13 cellular contexts compared by ENCODE assay signal in genomic region chr3:112497897-112498548, GRCh38. TPM values are rescaled to one million over a fixed set of nuclear protein-coding genes. Genes with fewer than 3 reads are reported as not detected.
DNase-seq lines count a peak whose midpoint lies in the region; ATAC-seq and TF ChIP-seq lines count a peak whose summit lies in the region.
"Had no signal": no experiment of that assay in that cellular context is flagged by ENCODE, and none has a peak within 500 bp of the region (broad histone marks: within the 10 kb centered on the region; RNA-seq: fewer than 3 reads in every experiment).

No MANE protein-coding gene starts in this region.

- TF ChIP-seq CTCF in CD14-positive monocyte (IDR thresholded peaks at IDR 0.05): no peak

- H3K27me3 Mint-ChIP-seq in activated T-cell treated with anti-CD3 and anti-CD28 coated beads, Interleukin-2, amount 50 U/mL, for 72 hours (ENCODE audit: low read depth): no peaks in the 10 kb centered on the region
- no peaks in the 10 kb centered on the region for H3K27me3 Mint-ChIP-seq in activated T-helper 17 cell treated with anti-CD3 and anti-CD28 coated beads, Interleukin-2, amount 50 U/mL, for 72 hours
- H3K27me3 Mint-ChIP-seq in stimulated activated memory B cell treated with anti-CD40 and anti-IgM and Interleukin-4, amounts not matched to agents 10 μg/mL and 1 μg/mL and 100 μg/mL, for 72 hours: no peaks in the 10 kb centered on the region
- no peaks in the 10 kb centered on the region for H3K27me3 Mint-ChIP-seq in CD14-positive monocyte (ENCODE audit: low read depth in 3 of 3)

- peaks cover 2 to 3% of the 10 kb centered on the region in 2 donors for H3K9me3 Mint-ChIP-seq in activated T-cell treated with anti-CD3 and anti-CD28 coated beads, Interleukin-2, amount 50 U/mL, for 72 hours
- no peaks in the 10 kb centered on the region for H3K9me3 Mint-ChIP-seq in activated T-helper 17 cell treated with anti-CD3 and anti-CD28 coated beads, Interleukin-2, amount 50 U/mL, for 72 hours
- H3K9me3 Mint-ChIP-seq in stimulated activated memory B cell treated with anti-CD40 and anti-IgM and Interleukin-4, amounts not matched to agents 10 μg/mL and 1 μg/mL and 100 μg/mL, for 72 hours: peaks cover 5% of the 10 kb centered on the region
- H3K9me3 Mint-ChIP-seq in CD14-positive monocyte: peaks cover 2 to 11% (median 6%) of the 10 kb centered on the region in 7 donors
- H3K9me3 Mint-ChIP-seq: immature natural killer cell had no signal

- no peak for DNase-seq in activated T-cell treated with anti-CD3 and anti-CD28 coated beads, Interleukin-2, amount 50 U/mL, for 72 hours
- DNase-seq in activated T-cell treated with anti-CD3 and anti-CD28 coated beads for 4 hours (no peak), NAMALWA (ENCODE audit: low spot score) (peak; percentile 14), NCI-H187 treated with DMSO at 0.1 percent for 48 hours (lab: John Stamatoyannopoulos, UW) (no peak), CD14-positive monocyte (ENCODE audit: low spot score) (no peak)
- DNase-seq: immature natural killer cell, nucleus accumbens, sigmoid colon, SK-N-SH had no signal

- peaks cover 10 to 19% of the 10 kb centered on the region in 2 donors for H3K36me3 Mint-ChIP-seq in activated T-cell treated with anti-CD3 and anti-CD28 coated beads, Interleukin-2, amount 50 U/mL, for 72 hours (ENCODE audit: insufficient read depth in 2 of 2)
- H3K36me3 Mint-ChIP-seq in activated T-helper 17 cell treated with anti-CD3 and anti-CD28 coated beads, Interleukin-2, amount 50 U/mL, for 72 hours (ENCODE audit: low read depth): peaks cover 8% of the 10 kb centered on the region
- H3K36me3 Mint-ChIP-seq in stimulated activated memory B cell treated with anti-CD40 and anti-IgM and Interleukin-4, amounts not matched to agents 10 μg/mL and 1 μg/mL and 100 μg/mL, for 72 hours: peaks cover 13% of the 10 kb centered on the region
- no peaks in the 10 kb centered on the region for H3K36me3 Mint-ChIP-seq in CD14-positive monocyte

- intact Hi-C loops in CD14-positive monocyte (cut with micrococcal nuclease): no loop called here

- ATAC-seq in activated T-cell treated with anti-CD3 and anti-CD28 coated beads, Interleukin-2, amount 50 U/mL, for 72 hours (replicated peaks in 1 of 2): peak; percentile 30 to 31
- peak; percentile 30 for ATAC-seq in activated T-helper 17 cell treated with anti-CD3 and anti-CD28 coated beads, Interleukin-2, amount 50 U/mL, for 72 hours (replicated peaks)
- peak; percentile 49 for ATAC-seq in stimulated activated memory B cell treated with anti-CD40 and anti-IgM and Interleukin-4, amounts not matched to agents 10 μg/mL and 1 μg/mL and 100 μg/mL, for 72 hours
- no peak for ATAC-seq in GM18517 (IDR thresholded peaks at IDR 0.05; ENCODE audit: unreplicated experiment)

- H3K4me1 Mint-ChIP-seq in activated T-cell treated with anti-CD3 and anti-CD28 coated beads, Interleukin-2, amount 50 U/mL, for 72 hours (ENCODE audit: low read depth): peaks cover 63% of the 10 kb centered on the region
- H3K4me1 Mint-ChIP-seq in activated T-helper 17 cell treated with anti-CD3 and anti-CD28 coated beads, Interleukin-2, amount 50 U/mL, for 72 hours: peaks cover 34% of the 10 kb centered on the region
- H3K4me1 Mint-ChIP-seq in stimulated activated memory B cell treated with anti-CD40 and anti-IgM and Interleukin-4, amounts not matched to agents 10 μg/mL and 1 μg/mL and 100 μg/mL, for 72 hours: peaks cover 65% of the 10 kb centered on the region
- peaks cover 34% of the 10 kb centered on the region for H3K4me1 Mint-ChIP-seq in CD14-positive monocyte

- peak overlapping the region; percentile 97 to 98 for H3K4me3 Mint-ChIP-seq in activated T-cell treated with anti-CD3 and anti-CD28 coated beads, Interleukin-2, amount 50 U/mL, for 72 hours
- peak overlapping the region; percentile 95 for H3K4me3 Mint-ChIP-seq in activated T-helper 17 cell treated with anti-CD3 and anti-CD28 coated beads, Interleukin-2, amount 50 U/mL, for 72 hours
- H3K4me3 Mint-ChIP-seq in stimulated activated memory B cell treated with anti-CD40 and anti-IgM and Interleukin-4, amounts not matched to agents 10 μg/mL and 1 μg/mL and 100 μg/mL, for 72 hours: peak overlapping the region; percentile 95
- H3K4me3 Mint-ChIP-seq in CD14-positive monocyte: peak overlapping the region in 1 of 2 donors; percentile 48
- H3K4me3 Mint-ChIP-seq: immature natural killer cell had no signal

- peak overlapping the region; percentile 99 for H3K27ac Mint-ChIP-seq in activated T-cell treated with anti-CD3 and anti-CD28 coated beads, Interleukin-2, amount 50 U/mL, for 72 hours
- peak overlapping the region; percentile 91 for H3K27ac Mint-ChIP-seq in activated T-helper 17 cell treated with anti-CD3 and anti-CD28 coated beads, Interleukin-2, amount 50 U/mL, for 72 hours
- peak overlapping the region; percentile 97 for H3K27ac Mint-ChIP-seq in stimulated activated memory B cell treated with anti-CD40 and anti-IgM and Interleukin-4, amounts not matched to agents 10 μg/mL and 1 μg/mL and 100 μg/mL, for 72 hours
- H3K27ac Mint-ChIP-seq in CD14-positive monocyte: peak overlapping the region in 1 of 7 donors; percentile 80
- H3K27ac Mint-ChIP-seq: immature natural killer cell had no signal

RNA-seq across cellular contexts. Expression of gene BTLA, which starts 1.2 kb away (rescaled TPM):
- total RNA-seq in activated T-cell treated with anti-CD3 and anti-CD28 coated beads, Interleukin-2, amount 50 U/mL, for 72 hours: 10 to 100 TPM; 17.5 to 21.3 TPM
- 10 to 100 TPM; 10.4 to 14.2 TPM for total RNA-seq in activated T-helper 17 cell treated with anti-CD3 and anti-CD28 coated beads, Interleukin-2, amount 50 U/mL, for 72 hours
- polyA plus RNA-seq in CD14-positive monocyte: not detected
- total RNA-seq: MCF 10A, sigmoid colon had no signal
- polyA plus RNA-seq: SK-N-SH had no signal
